In genomic region chr18:48872234-48873145, GRCh38 we compare ENCODE assay signal across 13 cellular contexts.
DNase-seq lines count a peak whose midpoint lies in the region; ATAC-seq, FAIRE-seq and TF ChIP-seq lines count a peak whose summit lies in the region.
"Had no signal": no experiment of that assay in that cellular context is flagged by ENCODE, and none has a peak within 500 bp of the region (broad histone marks: within the 10 kb centered on the region; RNA-seq: fewer than 3 reads in every experiment).

No MANE protein-coding gene starts in this region.

- no peak overlapping the region for H3K4me3 Mint-ChIP-seq in activated T-helper 1 cell treated with anti-CD3 and anti-CD28 coated beads, Interleukin-12 subunit alpha, Interleukin-12 subunit beta, Interleukin-2, Interleukin-4 antibody, amounts not matched to agents 30 ng/mL and 10 ng/mL and 1 ng/mL, durations not matched to agents 14 hours and 24 hours and 36 hours
- no peak overlapping the region for H3K4me3 Mint-ChIP-seq in immature natural killer cell
- H3K4me3 Mint-ChIP-seq: activated T-cell treated with anti-CD3 and anti-CD28 coated beads, Interleukin-2, amount 50 U/mL, for 72 hours; H9 had no signal

- no peak for TF ChIP-seq EP300 in A549 (IDR thresholded peaks at IDR 0.05)
- no peak for TF ChIP-seq EP300 in stomach (IDR thresholded peaks at IDR 0.05)

- ATAC-seq in A549 (no peak), HG03139 (IDR thresholded peaks at IDR 0.05; ENCODE audit: unreplicated experiment) (no peak)

- H3K4me2 ChIP-seq in A549: peak overlapping the region; percentile 56

- POLR2A ChIA-PET in A549 (lab: Yijun Ruan, JAX): no interaction called here

- CTCF ChIA-PET in A549 (lab: Yijun Ruan, JAX): interaction anchor here (1.5 kb wide), 1 partner anchor 98 kb away, joined by 3 read pairs; no protein-coding TSS in a partner anchor

- H3K27me3 ChIP-seq in stomach: no peaks in the 10 kb centered on the region
- no peaks in the 10 kb centered on the region for H3K27me3 ChIP-seq in effector memory CD4-positive, alpha-beta T cell (replicated peaks; ENCODE audit: control insufficient read depth, insufficient read depth, low read length, poor library complexity, severe bottlenecking)

- peaks cover 39% of the 10 kb centered on the region for H3K4me1 Mint-ChIP-seq in activated T-helper 1 cell treated with anti-CD3 and anti-CD28 coated beads, Interleukin-12 subunit alpha, Interleukin-12 subunit beta, Interleukin-2, Interleukin-4 antibody, amounts not matched to agents 30 ng/mL and 10 ng/mL and 1 ng/mL, durations not matched to agents 14 hours and 24 hours and 36 hours (ENCODE audit: low read depth)
- H3K4me1 Mint-ChIP-seq in immature natural killer cell: peaks cover 32 to 39% of the 10 kb centered on the region in 2 donors

- no peaks in the 10 kb centered on the region for H3K36me3 Mint-ChIP-seq in activated T-helper 1 cell treated with anti-CD3 and anti-CD28 coated beads, Interleukin-12 subunit alpha, Interleukin-12 subunit beta, Interleukin-2, Interleukin-4 antibody, amounts not matched to agents 30 ng/mL and 10 ng/mL and 1 ng/mL, durations not matched to agents 14 hours and 24 hours and 36 hours (ENCODE audit: low read depth)
- H3K36me3 Mint-ChIP-seq in immature natural killer cell: no peaks in the 10 kb centered on the region

- H3K27ac ChIP-seq in A549 (peak overlapping the region; percentile 78 to 94), stomach (peak overlapping the region in 2 of 5 donors; percentile 46 to 53)
- no peak overlapping the region for H3K27ac ChIP-seq in effector memory CD4-positive, alpha-beta T cell (ENCODE audit: insufficient read depth, low read length, poor library complexity, severe bottlenecking)
- H3K27ac ChIP-seq: HL-60 had no signal

- H3K27me3 Mint-ChIP-seq in activated T-helper 1 cell treated with anti-CD3 and anti-CD28 coated beads, Interleukin-12 subunit alpha, Interleukin-12 subunit beta, Interleukin-2, Interleukin-4 antibody, amounts not matched to agents 30 ng/mL and 10 ng/mL and 1 ng/mL, durations not matched to agents 14 hours and 24 hours and 36 hours (ENCODE audit: insufficient read depth): peaks cover 2% of the 10 kb centered on the region
- H3K27me3 Mint-ChIP-seq in immature natural killer cell (ENCODE audit: low read depth in 3 of 3): peaks cover 6 to 15% (median 11%) of the 10 kb centered on the region in 3 donors

- TF ChIP-seq POLR2A in A549 (IDR thresholded peaks at IDR 0.05; ENCODE audit: low read length): no peak
- no peak for TF ChIP-seq POLR2A in stomach (IDR thresholded peaks at IDR 0.05)

- DNase-seq in A549 (ENCODE audit: low read depth in 1 of 2, low spot score in 1 of 2) (no peak), GM04504 (ENCODE audit: low read depth) (peak; percentile 27), immature natural killer cell (no peak), stomach (no peak)
- DNase-seq in activated T-helper 1 cell treated with anti-CD3 and anti-CD28 coated beads, Interleukin-12 subunit alpha, Interleukin-12 subunit beta, Interleukin-2, Interleukin-4 antibody, amounts not matched to agents 30 ng/mL and 10 ng/mL and 1 ng/mL, durations not matched to agents 14 hours and 24 hours and 36 hours (ENCODE audit: low spot score): no peak
- no peak for DNase-seq in stimulated activated CD8-positive, alpha-beta memory T cell treated with anti-CD3 and anti-CD28 coated beads, Interleukin-4, amount 100 ng/mL, for 48 hours
- DNase-seq in effector memory CD4-positive, alpha-beta T cell: no peak
- DNase-seq: H9, NCI-H510A had no signal

- 69% methylated on average over 18 of the region's 20 CpGs for WGBS in A549 (ENCODE audit: missing lambda C conversion rate)
- 80 to 88% (median 85%) methylated on average over 14 to 20 of the region's 20 CpGs for WGBS in stomach, 5 donors

- no peak for FAIRE-seq in A549 (lab: Jason Lieb, UNC)

- H3K9me3 Mint-ChIP-seq in activated T-helper 1 cell treated with anti-CD3 and anti-CD28 coated beads, Interleukin-12 subunit alpha, Interleukin-12 subunit beta, Interleukin-2, Interleukin-4 antibody, amounts not matched to agents 30 ng/mL and 10 ng/mL and 1 ng/mL, durations not matched to agents 14 hours and 24 hours and 36 hours: no peaks in the 10 kb centered on the region
- H3K9me3 Mint-ChIP-seq in immature natural killer cell: no peaks in the 10 kb centered on the region
- H3K9me3 Mint-ChIP-seq: activated T-cell treated with anti-CD3 and anti-CD28 coated beads, Interleukin-2, amount 50 U/mL, for 72 hours had no signal

- TF ChIP-seq CTCF in A549 (IDR thresholded peaks at IDR 0.05) (no peak), stomach (IDR thresholded peaks at IDR 0.05) (no peak)

- intact Hi-C loops in activated T-helper 1 cell treated with anti-CD3 and anti-CD28 coated beads, Interleukin-12 subunit alpha, Interleukin-12 subunit beta, Interleukin-2, Interleukin-4 antibody, amounts not matched to agents 30 ng/mL and 10 ng/mL and 1 ng/mL, durations not matched to agents 14 hours and 24 hours and 36 hours (cut with micrococcal nuclease): no loop called here
- intact Hi-C loops in stomach (cut with DNase I; ENCODE audit: low total_unique reads): no loop called here

- peaks cover 45% of the 10 kb centered on the region for H3K4me1 ChIP-seq in A549
- H3K4me1 ChIP-seq in stomach: peaks cover 0 to 26% (median 2%) of the 10 kb centered on the region in 4 donors
- no peaks in the 10 kb centered on the region for H3K4me1 ChIP-seq in effector memory CD4-positive, alpha-beta T cell (ENCODE audit: control insufficient read depth, insufficient read depth, low read length, poor library complexity, severe bottlenecking)

- no peak for TF ChIP-seq RAD21 in A549 (conservative IDR thresholded peaks at IDR 0.05 in 1 of 2, IDR thresholded peaks at IDR 0.05 in 1 of 2)

- H3K4me3 ChIP-seq in A549 (no peak overlapping the region), stomach (no peak overlapping the region)
- H3K4me3 ChIP-seq in effector memory CD4-positive, alpha-beta T cell (ENCODE audit: insufficient read depth, low read depth, low read length, poor library complexity, severe bottlenecking): no peak overlapping the region

- H3K36me3 ChIP-seq in stomach: no peaks in the 10 kb centered on the region
- H3K36me3 ChIP-seq in effector memory CD4-positive, alpha-beta T cell (ENCODE audit: control insufficient read depth, insufficient read depth, low read length): no peaks in the 10 kb centered on the region

- H3K9me3 ChIP-seq in A549 (no peaks in the 10 kb centered on the region), stomach (no peaks in the 10 kb centered on the region)
- H3K9me3 ChIP-seq in effector memory CD4-positive, alpha-beta T cell (ENCODE audit: control insufficient read depth, low read length): no peaks in the 10 kb centered on the region
- H3K9me3 ChIP-seq: Caco-2 had no signal

- H3K27ac Mint-ChIP-seq in activated T-helper 1 cell treated with anti-CD3 and anti-CD28 coated beads, Interleukin-12 subunit alpha, Interleukin-12 subunit beta, Interleukin-2, Interleukin-4 antibody, amounts not matched to agents 30 ng/mL and 10 ng/mL and 1 ng/mL, durations not matched to agents 14 hours and 24 hours and 36 hours: peak overlapping the region; percentile 24
- H3K27ac Mint-ChIP-seq in immature natural killer cell: peak overlapping the region; percentile 21 to 81 (median 50)
- H3K27ac Mint-ChIP-seq: activated T-cell treated with anti-CD3 and anti-CD28 coated beads, Interleukin-2, amount 50 U/mL, for 72 hours; H9 had no signal

TF ChIP-seq in A549, 52 proteins besides CTCF, POLR2A, EP300 and RAD21:
- TF ChIP-seq MAZ (IDR thresholded peaks at IDR 0.05; ENCODE audit: borderline replicate concordance, low read depth, low read length) (no peak), RFX5 (IDR thresholded peaks at IDR 0.05) (no peak), CHD2 (IDR thresholded peaks at IDR 0.05; ENCODE audit: low read length, partially characterized antibody) (no peak), HDAC2 (IDR thresholded peaks at IDR 0.05) (no peak), MYC (IDR thresholded peaks at IDR 0.05; ENCODE audit: borderline replicate concordance, low read length) (no peak), USF2 (IDR thresholded peaks at IDR 0.05) (no peak), CEBPB (IDR thresholded peaks at IDR 0.05) (no peak), HES2 (IDR thresholded peaks at IDR 0.05) (no peak), CBX8 (IDR thresholded peaks at IDR 0.05) (no peak), ZC3H11A (IDR thresholded peaks at IDR 0.05) (no peak), HOXA7 (CRISPR knock-in tag; IDR thresholded peaks at IDR 0.05) (no peak), HEYL (CRISPR knock-in tag; IDR thresholded peaks at IDR 0.05) (no peak), SMC3 (IDR thresholded peaks at IDR 0.05) (no peak), JUNB (IDR thresholded peaks at IDR 0.05) (no peak), ZNF302 (CRISPR knock-in tag; IDR thresholded peaks at IDR 0.05) (no peak), CBX2 (IDR thresholded peaks at IDR 0.05; ENCODE audit: borderline replicate concordance, low read depth) (no peak), RCOR1 (IDR thresholded peaks at IDR 0.05; ENCODE audit: low read depth, low read length) (no peak), PBX3 (IDR thresholded peaks at IDR 0.05) (no peak), RARB (CRISPR knock-in tag; IDR thresholded peaks at IDR 0.05) (no peak), JUN (IDR thresholded peaks at IDR 0.05) (no peak)
